ENCODE assay signal across 14 cellular contexts in genomic region chr11:17822021-17822781, GRCh38.
DNase-seq lines count a peak whose midpoint lies in the region; ATAC-seq, FAIRE-seq and TF ChIP-seq lines count a peak whose summit lies in the region.
"Had no signal": no experiment of that assay in that cellular context is flagged by ENCODE, and none has a peak within 500 bp of the region (broad histone marks: within the 10 kb centered on the region; RNA-seq: fewer than 3 reads in every experiment).

No MANE protein-coding gene starts in this region.

- H4K91ac ChIP-seq in H1 (replicated peaks; ENCODE audit: insufficient read length, low read length): no peak overlapping the region

- no peak overlapping the region for H4K8ac ChIP-seq in H1 (ENCODE audit: extremely low read depth, insufficient read depth, low read length)

- no peak overlapping the region for H2BK12ac ChIP-seq in H1 (ENCODE audit: low read depth, low read length)

- no peak overlapping the region for H3K4ac ChIP-seq in H1 (replicated peaks; ENCODE audit: insufficient read length, low read depth, low read length)

- no peak overlapping the region for H2BK20ac ChIP-seq in H1 (ENCODE audit: low read length)

- H2BK15ac ChIP-seq in H1 (ENCODE audit: low read length): no peak overlapping the region

- CTCF ChIA-PET in H1 (lab: Charles Lee; ENCODE audit: partially characterized antibody): interaction anchor here (0.6 to 2.0 kb wide), 5 partner anchors 20 to 168 kb away, joined by 3 to 5 read pairs (median 4); no protein-coding TSS in a partner anchor

- no peak overlapping the region for H4K5ac ChIP-seq in H1 (ENCODE audit: insufficient read length, low read depth, low read length)

- no peak overlapping the region for H3K27ac ChIP-seq in H1 (ENCODE audit: low read depth, low read length)
- H3K27ac ChIP-seq: foreskin keratinocyte had no signal

- POLR2A ChIA-PET in H1 (lab: Charles Lee; ENCODE audit: partially characterized antibody): no interaction called here

- no peak overlapping the region for H3K14ac ChIP-seq in H1 (ENCODE audit: insufficient read length)

- H3K9me3 ChIP-seq in H1 (ENCODE audit: insufficient read depth in 2 of 2, low read depth in 1 of 2, low read length in 1 of 2): no peaks in the 10 kb centered on the region

- no peak overlapping the region for H3K4me2 ChIP-seq in H1 (ENCODE audit: insufficient read depth in 1 of 2, low read depth in 2 of 2, low read length in 2 of 2)

- no peak for TF ChIP-seq RAD21 in H1 (IDR thresholded peaks at IDR 0.05 in 1 of 2, conservative IDR thresholded peaks at IDR 0.05 in 1 of 2; ENCODE audit: low read depth in 2 of 2, low read length in 2 of 2)

- FAIRE-seq in H1 (lab: Jason Lieb, UNC): peak; percentile 13

- no peak overlapping the region for H3K23ac ChIP-seq in H1 (ENCODE audit: insufficient read length)

- ATAC-seq in Right ventricle myocardium inferior (peak; percentile 81), HG03342 (IDR thresholded peaks at IDR 0.05; ENCODE audit: unreplicated experiment) (no peak), HG03025 (IDR thresholded peaks at IDR 0.05; ENCODE audit: low FRiP score, unreplicated experiment) (no peak), GM18873 (IDR thresholded peaks at IDR 0.05; ENCODE audit: low FRiP score, unreplicated experiment) (no peak)
- ATAC-seq: foreskin keratinocyte had no signal

- no peak for TF ChIP-seq CTCF in H1 (IDR thresholded peaks at IDR 0.05; ENCODE audit: control extremely low read depth in 1 of 3, insufficient read depth in 1 of 3, low read depth in 1 of 3, low read length in 3 of 3)

- H2AFZ ChIP-seq in H1 (ENCODE audit: low read length): no peak overlapping the region

- H2BK120ac ChIP-seq in H1 (replicated peaks; ENCODE audit: low read depth, low read length): no peak overlapping the region

- H3K23me2 ChIP-seq in H1 (ENCODE audit: low read depth, low read length): no peaks in the 10 kb centered on the region

- TF ChIP-seq EP300 in H1 (IDR thresholded peaks at IDR 0.05; ENCODE audit: borderline replicate concordance in 1 of 2, low read depth in 2 of 2, low read length in 2 of 2): no peak

- H3K79me2 ChIP-seq in H1 (ENCODE audit: control insufficient read depth in 1 of 2, insufficient read depth in 2 of 2, low read length in 2 of 2): no peaks in the 10 kb centered on the region

- H3K18ac ChIP-seq in H1 (ENCODE audit: extremely low read depth, low read length): no peak overlapping the region

- 0 out of 7 replicates have a peak, but pooled peaks cover 0 to 2% (median 0%) of the 10 kb centered on the region in 4 experiments for H3K4me1 ChIP-seq in H1 (replicated peaks in 1 of 4; ENCODE audit: control insufficient read depth in 3 of 4, insufficient read depth in 4 of 4, low read length in 3 of 4)
- H3K4me1 ChIP-seq: foreskin keratinocyte had no signal

- no peak overlapping the region for H2BK5ac ChIP-seq in H1 (ENCODE audit: low read depth, low read length)

- H3K4me3 ChIP-seq in H1 (ENCODE audit: extremely low read depth in 1 of 4, insufficient read depth in 2 of 4, low read depth in 3 of 4, low read length in 4 of 4): no peak overlapping the region

- no peaks in the 10 kb centered on the region for H3K79me1 ChIP-seq in H1 (ENCODE audit: low read depth, low read length)

- no peak overlapping the region for H3K9ac ChIP-seq in H1 (replicated peaks in 1 of 4; ENCODE audit: extremely low read depth in 1 of 4, low read depth in 3 of 4, low read length in 3 of 4)

- intact Hi-C loops in Right ventricle myocardium inferior (cut with DNase I): no loop called here
- intact Hi-C loops in cardiac septum (cut with DNase I): no loop called here

- H2AK5ac ChIP-seq in H1 (ENCODE audit: low read depth, low read length): no peak overlapping the region

- H3K56ac ChIP-seq in H1 (replicated peaks; ENCODE audit: insufficient read length, low read depth, low read length): no peak overlapping the region

- H3K27me3 ChIP-seq in H1 (replicated peaks in 1 of 4; ENCODE audit: control insufficient read depth in 3 of 4, extremely low read depth in 1 of 4, insufficient read depth in 3 of 4, low read length in 3 of 4): no peaks in the 10 kb centered on the region
- H3K27me3 ChIP-seq: foreskin keratinocyte had no signal

- 77% methylated on average over 7 of the region's 7 CpGs; no CpG with 5 or more reads in 1 of the 2 experiments for WGBS in H1 (ENCODE audit: extremely low coverage in 1 of 2, insufficient coverage in 1 of 2, insufficient read length in 1 of 2, insufficient replicate concordance in 2 of 2, low coverage in 1 of 2, low lambda C conversion rate in 2 of 2, missing lambda C conversion rate in 1 of 2), 2 experiments

- DNase-seq in Right ventricle myocardium inferior (ENCODE audit: missing footprints): peak; percentile 77
- no peak for DNase-seq in cardiac septum (ENCODE audit: low spot score)
- no peak for DNase-seq in H1 (ENCODE audit: low read depth in 1 of 2, low spot score in 2 of 2)
- DNase-seq in iPS-NIHi7 (ENCODE audit: extremely low spot score): peak; percentile 31
- DNase-seq in NCI-H510A treated with DMSO at 0.1 percent for 48 hours (lab: John Stamatoyannopoulos, UW): no peak
- DNase-seq: 8988T; activated CD4-positive, alpha-beta T cell treated with anti-CD3 and anti-CD28 coated beads, Interleukin-2, amount 50 U/mL, for 4 hours; foreskin keratinocyte; MM.1S; OCI-M1; T-helper 2 cell had no signal

- H3K36me3 ChIP-seq in H1 (ENCODE audit: control insufficient read depth in 2 of 4, insufficient read depth in 4 of 4, low read length in 3 of 4): no peaks in the 10 kb centered on the region

- no peaks in the 10 kb centered on the region for H4K20me1 ChIP-seq in H1 (replicated peaks in 1 of 2; ENCODE audit: control insufficient read depth in 1 of 2, insufficient read depth in 2 of 2, low read length in 2 of 2)

- no peak for TF ChIP-seq POLR2A in H1 (IDR thresholded peaks at IDR 0.05; ENCODE audit: control extremely low read depth in 1 of 2, low read depth in 2 of 2, low read length in 2 of 2)

TF ChIP-seq in H1, 55 proteins besides CTCF, POLR2A, EP300 and RAD21:
- TF ChIP-seq TEAD4 (IDR thresholded peaks at IDR 0.05; ENCODE audit: low read depth, low read length) (no peak), CTBP2 (IDR thresholded peaks at IDR 0.05; ENCODE audit: borderline replicate concordance, insufficient read depth, insufficient read length, low read length) (no peak), BCL11A (IDR thresholded peaks at IDR 0.05; ENCODE audit: low read depth in 2 of 2, low read length in 2 of 2) (no peak), JUND (IDR thresholded peaks at IDR 0.05; ENCODE audit: low read length) (no peak), KDM4A (IDR thresholded peaks at IDR 0.05; ENCODE audit: low read depth, low read length, severe bottlenecking) (no peak), TCF12 (IDR thresholded peaks at IDR 0.05; ENCODE audit: low read depth, low read length) (no peak), ZNF274 (IDR thresholded peaks at IDR 0.05; ENCODE audit: borderline replicate concordance, extremely low read depth, low read length) (no peak)

Comparison
In these comparisons a context has a peak if more than half of its experiments do, and no peak if none do; other contexts are left out.
1. DNase-seq: peak in Right ventricle myocardium inferior (single experiment) and iPS-NIHi7 (single experiment); none in cardiac septum (single experiment), H1 (0 of 2) and NCI-H510A treated with DMSO at 0.1 percent for 48 hours (single experiment).